ENCODE assay signal across 9 cellular contexts in the genomic region with DNA sequence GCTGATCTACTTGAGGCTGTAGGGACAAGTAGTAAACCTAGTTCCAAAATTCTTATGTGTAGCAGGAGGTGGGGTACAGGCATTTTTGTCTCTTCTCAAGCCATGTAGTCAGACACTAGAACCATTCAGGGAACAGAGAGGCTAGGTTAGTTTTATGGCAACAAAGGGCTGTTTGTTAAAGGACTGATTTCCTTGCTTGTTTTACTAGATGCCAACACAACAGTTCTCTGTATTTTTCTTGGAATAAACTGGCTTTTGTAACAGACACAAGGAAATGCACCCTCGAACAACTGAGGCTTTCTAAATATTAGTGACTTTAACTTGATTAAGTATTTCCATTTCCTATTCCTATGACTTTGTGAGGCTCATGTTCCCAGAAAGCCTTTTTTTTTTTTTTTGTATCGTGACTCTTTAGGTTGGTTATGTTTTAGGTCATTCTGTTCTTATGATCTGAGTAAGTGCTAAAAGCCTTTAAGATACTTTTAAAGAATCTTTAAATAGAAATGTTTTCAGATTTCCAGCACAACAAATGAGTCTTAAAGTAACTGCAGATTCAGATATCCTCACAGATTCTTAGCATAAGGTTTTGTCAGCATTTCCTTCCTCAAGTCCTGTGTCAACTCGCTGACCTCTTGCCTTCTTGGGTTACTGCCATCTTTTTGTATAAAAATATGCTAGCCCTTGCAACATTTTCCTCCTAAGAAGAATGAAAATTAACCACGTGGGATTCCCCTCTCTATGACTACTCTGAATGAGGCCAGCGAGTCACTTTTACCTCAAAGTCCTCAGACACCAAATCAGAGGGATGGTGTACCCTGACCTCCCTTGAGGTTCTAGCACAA.
DNase-seq lines count a peak whose midpoint lies in the region; ATAC-seq and TF ChIP-seq lines count a peak whose summit lies in the region.
"Had no signal": no experiment of that assay in that cellular context is flagged by ENCODE, and none has a peak within 500 bp of the region (broad histone marks: within the 10 kb centered on the region; RNA-seq: fewer than 3 reads in every experiment).

No MANE protein-coding gene starts in this region.

- intact Hi-C loops in activated CD4-positive, alpha-beta T cell treated with anti-CD3 and anti-CD28 coated beads for 36 hours (cut with DNase I, micrococcal nuclease), result loop anchor here (1.0 to 10.0 kb wide), 18 partner anchors 100 to 860 kb away; a partner anchor contains a TSS
- intact Hi-C loops in breast epithelium (cut with DNase I; ENCODE audit: low total_unique reads), result no loop called here
- intact Hi-C loops in uterus (cut with DNase I; ENCODE audit: low total_unique reads), result no loop called here
- intact Hi-C loops in CD8-positive, alpha-beta T cell (cut with DNase I, micrococcal nuclease), result no loop called here

- H3K4me1 ChIP-seq in breast epithelium, result peaks cover 0 to 13% of the 10 kb centered on the region in 2 donors
- peaks cover 1 to 8% of the 10 kb centered on the region in 2 donors for H3K4me1 ChIP-seq in lung (ENCODE audit: control insufficient read depth in 2 of 2, insufficient read depth in 2 of 2, low read length in 2 of 2)
- H3K4me1 ChIP-seq in uterus, result no peaks in the 10 kb centered on the region
- no peaks in the 10 kb centered on the region for H3K4me1 ChIP-seq in CD8-positive, alpha-beta T cell (ENCODE audit: insufficient read depth, low read length)

- DNase-seq in activated CD4-positive, alpha-beta T cell treated with anti-CD3 and anti-CD28 coated beads for 36 hours, result peak; percentile 62
- no peak for DNase-seq in activated CD4-positive, alpha-beta T cell treated with anti-CD3 and anti-CD28 coated beads for 4 hours
- peak; percentile 44 to 58 for DNase-seq in Kasumi-1 (lab: John Stamatoyannopoulos, UW)
- no peak for DNase-seq in breast epithelium (ENCODE audit: low spot score in 2 of 2)
- peak; percentile 49 for DNase-seq in lung (ENCODE audit: low spot score)
- DNase-seq in uterus, result peak in 1 of 2 donors; percentile 58
- no peak for DNase-seq in CD8-positive, alpha-beta T cell

- H3K27ac Mint-ChIP-seq in activated CD4-positive, alpha-beta T cell treated with anti-CD3 and anti-CD28 coated beads for 36 hours, result peak overlapping the region; percentile 97
- H3K27ac Mint-ChIP-seq in CD8-positive, alpha-beta T cell, result no peak overlapping the region

- no peak for TF ChIP-seq POLR2A in breast epithelium (IDR thresholded peaks at IDR 0.05)
- TF ChIP-seq POLR2A in uterus (IDR thresholded peaks at IDR 0.05), result no peak

- POLR2A ChIA-PET in activated CD4-positive, alpha-beta T cell treated with anti-CD3 and anti-CD28 coated beads for 36 hours (lab: Charles Lee), result interaction anchor here (0.6 to 1.0 kb wide), 6 partner anchors 8 to 741 kb away, joined by 3 to 9 read pairs (median 4); no protein-coding TSS in a partner anchor
- POLR2A ChIA-PET in CD8-positive, alpha-beta T cell (lab: Charles Lee), result no interaction called here

- WGBS in lung, 2 donors, result 2 to 6% methylated on average over 5 of the region's 5 CpGs

- H3K36me3 ChIP-seq in breast epithelium (no peaks in the 10 kb centered on the region), lung (ENCODE audit: control insufficient read depth in 2 of 2, insufficient read depth in 2 of 2, low read length in 2 of 2) (no peaks in the 10 kb centered on the region), uterus (no peaks in the 10 kb centered on the region)
- H3K36me3 ChIP-seq in CD8-positive, alpha-beta T cell (ENCODE audit: insufficient read depth, low read length), result no peaks in the 10 kb centered on the region

- H3K4me1 Mint-ChIP-seq in activated CD4-positive, alpha-beta T cell treated with anti-CD3 and anti-CD28 coated beads for 36 hours, result peaks cover 48% of the 10 kb centered on the region
- H3K4me1 Mint-ChIP-seq in CD8-positive, alpha-beta T cell (ENCODE audit: low read depth), result no peaks in the 10 kb centered on the region

- peak overlapping the region; percentile 46 for H3K4me3 Mint-ChIP-seq in activated CD4-positive, alpha-beta T cell treated with anti-CD3 and anti-CD28 coated beads for 36 hours
- no peak overlapping the region for H3K4me3 Mint-ChIP-seq in CD8-positive, alpha-beta T cell

- no peak overlapping the region for H3K4me3 ChIP-seq in breast epithelium
- no peak overlapping the region for H3K4me3 ChIP-seq in lung
- no peak overlapping the region for H3K4me3 ChIP-seq in uterus
- H3K4me3 ChIP-seq in CD8-positive, alpha-beta T cell (ENCODE audit: low read depth, low read length), result no peak overlapping the region

- no peak for TF ChIP-seq CTCF in breast epithelium (IDR thresholded peaks at IDR 0.05)
- TF ChIP-seq CTCF in lung (IDR thresholded peaks at IDR 0.05; ENCODE audit: control extremely low read depth, extremely low read depth), result no peak
- no peak for TF ChIP-seq CTCF in uterus (IDR thresholded peaks at IDR 0.05)
- TF ChIP-seq CTCF in CD8-positive, alpha-beta T cell (IDR thresholded peaks at IDR 0.05), result no peak

- peak overlapping the region; percentile 66 to 88 for H3K27ac ChIP-seq in breast epithelium
- peak overlapping the region; percentile 24 to 36 for H3K27ac ChIP-seq in lung (ENCODE audit: low read depth in 1 of 2, low read length in 1 of 2)
- peak overlapping the region; percentile 59 to 68 for H3K27ac ChIP-seq in uterus
- no peak overlapping the region for H3K27ac ChIP-seq in CD8-positive, alpha-beta T cell (ENCODE audit: low read depth, low read length)
- H3K27ac ChIP-seq: C4-2B had no signal

- peaks cover 21% of the 10 kb centered on the region for H3K36me3 Mint-ChIP-seq in activated CD4-positive, alpha-beta T cell treated with anti-CD3 and anti-CD28 coated beads for 36 hours (ENCODE audit: low read depth)
- peaks cover 1% of the 10 kb centered on the region for H3K36me3 Mint-ChIP-seq in CD8-positive, alpha-beta T cell

- peak; percentile 80 for ATAC-seq in activated CD4-positive, alpha-beta T cell treated with anti-CD3 and anti-CD28 coated beads for 36 hours
- ATAC-seq in lung (ENCODE audit: insufficient read depth, low FRiP score) (peak; percentile 57), HG02938 (IDR thresholded peaks at IDR 0.05; ENCODE audit: unreplicated experiment) (no peak)
- no peak for ATAC-seq in CD8-positive, alpha-beta T cell

- H3K9me3 Mint-ChIP-seq in activated CD4-positive, alpha-beta T cell treated with anti-CD3 and anti-CD28 coated beads for 36 hours (ENCODE audit: low read depth), result peaks cover 29% of the 10 kb centered on the region
- H3K9me3 Mint-ChIP-seq in CD8-positive, alpha-beta T cell, result peaks cover 23% of the 10 kb centered on the region

- H3K27me3 Mint-ChIP-seq in activated CD4-positive, alpha-beta T cell treated with anti-CD3 and anti-CD28 coated beads for 36 hours, result no peaks in the 10 kb centered on the region
- no peaks in the 10 kb centered on the region for H3K27me3 Mint-ChIP-seq in CD8-positive, alpha-beta T cell (ENCODE audit: low read depth)

- CTCF ChIA-PET in activated CD4-positive, alpha-beta T cell treated with anti-CD3 and anti-CD28 coated beads for 36 hours (lab: Charles Lee), result interaction anchor here (1.0 to 1.1 kb wide), 2 partner anchors 21 to 341 kb away, joined by 3 to 4 read pairs; no protein-coding TSS in a partner anchor
- CTCF ChIA-PET in CD8-positive, alpha-beta T cell (lab: Charles Lee), result no interaction called here

- H3K27me3 ChIP-seq in breast epithelium (no peaks in the 10 kb centered on the region), lung (ENCODE audit: control insufficient read depth, insufficient read depth) (no peaks in the 10 kb centered on the region), uterus (no peaks in the 10 kb centered on the region)
- H3K27me3 ChIP-seq in CD8-positive, alpha-beta T cell (ENCODE audit: insufficient read depth, low read length), result no peaks in the 10 kb centered on the region

- no peaks in the 10 kb centered on the region for H3K9me3 ChIP-seq in breast epithelium
- no peaks in the 10 kb centered on the region for H3K9me3 ChIP-seq in lung (ENCODE audit: control insufficient read depth in 2 of 2, insufficient read depth in 1 of 2, low read length in 1 of 2)
- H3K9me3 ChIP-seq in uterus, result no peaks in the 10 kb centered on the region
- H3K9me3 ChIP-seq in CD8-positive, alpha-beta T cell (ENCODE audit: low read length), result no peaks in the 10 kb centered on the region

Comparison
In these comparisons a context has a peak if more than half of its experiments do, and no peak if none do; other contexts are left out.
1. DNase-seq: peak in activated CD4-positive, alpha-beta T cell treated with anti-CD3 and anti-CD28 coated beads for 36 hours (single experiment), Kasumi-1 (2 of 2) and lung (single experiment); none in activated CD4-positive, alpha-beta T cell treated with anti-CD3 and anti-CD28 coated beads for 4 hours (0 of 2), breast epithelium (0 of 2) and CD8-positive, alpha-beta T cell (0 of 7).
2. ATAC-seq: peak in activated CD4-positive, alpha-beta T cell treated with anti-CD3 and anti-CD28 coated beads for 36 hours (single experiment) and lung (single experiment); none in HG02938 (single experiment) and CD8-positive, alpha-beta T cell (single experiment).
3. intact Hi-C loops: an anchor here in activated CD4-positive, alpha-beta T cell treated with anti-CD3 and anti-CD28 coated beads for 36 hours (1.0 to 10.0 kb wide); none called in breast epithelium, uterus and CD8-positive, alpha-beta T cell.